8 cellular contexts compared by ENCODE assay signal in genomic region chr17:58082870-58083490, GRCh38. TPM values are rescaled to one million over a fixed set of nuclear protein-coding genes. Genes with fewer than 3 reads are reported as not detected.
DNase-seq lines count a peak whose midpoint lies in the region; TF ChIP-seq lines count a peak whose summit lies in the region.

Gene DYNLL2 (plus strand): TSS chr17:58083419. CDS start chr17:58087091, 3,672 bp downstream.

- no peaks in the 10 kb centered on the region for H3K9me2 ChIP-seq in SK-N-SH

- 2% methylated on average over 10 of the region's 45 CpGs for WGBS in SK-N-SH (ENCODE audit: low lambda C conversion rate)

- TF ChIP-seq RAD21 in SK-N-SH (IDR thresholded peaks at IDR 0.05; ENCODE audit: low read length) = no peak

- CTCF ChIA-PET in HEK293 (lab: Yijun Ruan, JAX) (no interaction called here), SK-N-SH (lab: Yijun Ruan, JAX) (interaction anchor here (0.7 to 2.6 kb wide), 6 partner anchors 10 to 225 kb away, joined by 3 to 8 read pairs (median 4); no protein-coding TSS in a partner anchor)

- DNase-seq in G401 (ENCODE audit: low spot score) = peak; percentile 91
- peak; percentile 88 for DNase-seq in NAMALWA (ENCODE audit: low spot score)
- peak; percentile 99 for DNase-seq in SK-N-SH
- peak; percentile 92 for DNase-seq in activated naive CD4-positive, alpha-beta T cell treated with anti-CD3 and anti-CD28 coated beads, Interleukin-2, amount 50 U/mL, for 16 hours
- peak; percentile 84 for DNase-seq in globus pallidus (ENCODE audit: low spot score)
- peak in 55 of 56 donors; percentile 44 to 93 (median 83) for DNase-seq in nucleus accumbens (lab: John Stamatoyannopoulos, UW)
- peak; percentile 63 for DNase-seq in superior temporal gyrus (ENCODE audit: extremely low spot score)

- peaks cover 45% of the 10 kb centered on the region for H4K20me1 ChIP-seq in SK-N-SH (ENCODE audit: insufficient read depth)

- no peaks in the 10 kb centered on the region for H3F3A ChIP-seq in SK-N-SH (replicated peaks; ENCODE audit: insufficient read depth)

- no peak; a peak in 1 of 4 replicates for TF ChIP-seq EP300 in SK-N-SH (IDR thresholded peaks at IDR 0.05; ENCODE audit: borderline replicate concordance in 1 of 2, low read depth in 1 of 2, low read length in 1 of 2)

- H3K9ac ChIP-seq in SK-N-SH = peak within 1 kb of the TSS; percentile 88

- in situ Hi-C loops in G401 (cut with HindIII; ENCODE audit: low sequenced_read_pairs) = no loop called here

- TF ChIP-seq CTCF in HEK293 (tag by site-specific recombination; IDR thresholded peaks at IDR 0.05) (no peak), SK-N-SH (IDR thresholded peaks at IDR 0.05) (no peak)

- H3K36me3 ChIP-seq in HEK293 (ENCODE audit: control insufficient read depth in 2 of 2, insufficient read depth in 1 of 2, low read length in 2 of 2) (peaks cover 20 to 33% of the 10 kb centered on the region in 2 experiments), SK-N-SH (replicated peaks in 1 of 2; ENCODE audit: control insufficient read depth in 1 of 2, insufficient read depth in 2 of 2, low read length in 1 of 2) (peaks cover 28 to 30% of the 10 kb centered on the region in 2 experiments)

- H3K4me1 ChIP-seq in HEK293 (ENCODE audit: control insufficient read depth, insufficient read depth, low read length) = peaks cover 19% of the 10 kb centered on the region
- H3K4me1 ChIP-seq in SK-N-SH (ENCODE audit: control insufficient read depth in 1 of 2, insufficient read depth in 2 of 2, low read depth in 1 of 2, low read length in 1 of 2) = peaks cover 18 to 32% of the 10 kb centered on the region in 2 experiments

- H3K9me3 ChIP-seq in HEK293 (ENCODE audit: control insufficient read depth, insufficient read depth, low read depth, low read length) = no peaks in the 10 kb centered on the region
- H3K9me3 ChIP-seq in SK-N-SH = no peaks in the 10 kb centered on the region

- peak within 1 kb of the TSS; percentile 90 for H3K27ac ChIP-seq in HEK293 (ENCODE audit: extremely low read depth, low read depth, low read length)
- peak within 1 kb of the TSS; percentile 48 to 91 for H3K27ac ChIP-seq in SK-N-SH (ENCODE audit: low read depth in 2 of 2, low read length in 1 of 2)

- peaks cover 46% of the 10 kb centered on the region for H3K79me2 ChIP-seq in SK-N-SH (ENCODE audit: insufficient read depth)

- H2AFZ ChIP-seq in SK-N-SH (ENCODE audit: low read depth) = peak within 1 kb of the TSS; percentile 90

- POLR2A ChIA-PET in HEK293 (lab: Yijun Ruan, JAX) = interaction anchor here (0.5 to 5.3 kb wide), 31 partner anchors 9 to 842 kb away, joined by 3 to 101 read pairs (median 5); partner anchors contain the start of genes MRPS23, RNF43, SRSF1 and SUPT4H1
- POLR2A ChIA-PET in SK-N-SH (lab: Yijun Ruan, JAX) = interaction anchor here (0.7 to 4.8 kb wide), 9 partner anchors 33 to 240 kb away, joined by 3 to 40 read pairs (median 5); partner anchors contain the start of genes MRPS23, SRSF1 and VEZF1

- H3K4me3 ChIP-seq in HEK293 (ENCODE audit: low read depth, low read length) (peak within 1 kb of the TSS; percentile 91), SK-N-SH (ENCODE audit: low read depth in 2 of 2, low read length in 1 of 2) (peak within 1 kb of the TSS; percentile 95 to 99)

- H3K27me3 ChIP-seq in SK-N-SH (ENCODE audit: insufficient read depth) = no peaks in the 10 kb centered on the region; the same call in 1 of the 2 replicates

- H3K4me2 ChIP-seq in SK-N-SH = peak within 1 kb of the TSS; percentile 99

TF ChIP-seq in HEK293, 187 proteins besides CTCF, POLR2A, EP300 and RAD21 (continues in another document):
- TF ChIP-seq ZNF311 (tag by site-specific recombination; IDR thresholded peaks at IDR 0.05; ENCODE audit: borderline replicate concordance) = no peak
- TF ChIP-seq ZNF670 (tag by site-specific recombination; IDR thresholded peaks at IDR 0.05; ENCODE audit: low read depth) = no peak
- TF ChIP-seq ZIC2 (tag by site-specific recombination; IDR thresholded peaks at IDR 0.05) = no peak
- TF ChIP-seq HOXC10 (CRISPR knock-in tag; IDR thresholded peaks at IDR 0.05) = no peak
- TF ChIP-seq ZNF785 (tag by site-specific recombination; IDR thresholded peaks at IDR 0.05) = no peak
- TF ChIP-seq ZBTB44 (tag by site-specific recombination; IDR thresholded peaks at IDR 0.05) = no peak
- 0 out of 2 replicates have a peak, but pooled peaks have one; percentile 13 for TF ChIP-seq ZNF629 (tag by site-specific recombination; IDR thresholded peaks at IDR 0.05)
- no peak for TF ChIP-seq ZNF558 (tag by site-specific recombination; IDR thresholded peaks at IDR 0.05)
- no peak for TF ChIP-seq PRDM4 (tag by site-specific recombination; IDR thresholded peaks at IDR 0.05)

TF ChIP-seq in SK-N-SH, 30 proteins besides CTCF, POLR2A, EP300 and RAD21 (continues in another document):
- TF ChIP-seq IRF3 (IDR thresholded peaks at IDR 0.05; ENCODE audit: low read depth, low read length) = no peak
- no peak for TF ChIP-seq SMC3 (IDR thresholded peaks at IDR 0.05; ENCODE audit: low read depth, low read length)
- TF ChIP-seq RXRA (IDR thresholded peaks at IDR 0.05; ENCODE audit: borderline replicate concordance, low read depth) = no peak
- TF ChIP-seq RFX5 (IDR thresholded peaks at IDR 0.05; ENCODE audit: low read length) = no peak
- no peak for TF ChIP-seq NFIC (IDR thresholded peaks at IDR 0.05; ENCODE audit: borderline replicate concordance)
- peak; percentile 78 for TF ChIP-seq REST (IDR thresholded peaks at IDR 0.05; ENCODE audit: low read depth, low read length)
- TF ChIP-seq NRF1 (IDR thresholded peaks at IDR 0.05; ENCODE audit: low read depth, low read length) = no peak
- TF ChIP-seq TCF12 (IDR thresholded peaks at IDR 0.05) = peak; percentile 38; the same call in 1 of the 2 replicates
- no peak for TF ChIP-seq PBX3 (IDR thresholded peaks at IDR 0.05)
- TF ChIP-seq ELF1 (IDR thresholded peaks at IDR 0.05) = no peak
- TF ChIP-seq FOXM1 (IDR thresholded peaks at IDR 0.05; ENCODE audit: low read depth) = peak; percentile 76; the same call in 1 of the 2 replicates
- no peak for TF ChIP-seq JUND (IDR thresholded peaks at IDR 0.05)
- no peak for TF ChIP-seq FOXJ3 (CRISPR knock-in tag; IDR thresholded peaks at IDR 0.05)
- no peak for TF ChIP-seq USF2 (IDR thresholded peaks at IDR 0.05; ENCODE audit: borderline replicate concordance, low read depth, low read length)
- no peak for TF ChIP-seq FOSL2 (IDR thresholded peaks at IDR 0.05; ENCODE audit: borderline replicate concordance, low read depth)
- no peak for TF ChIP-seq RCOR1 (IDR thresholded peaks at IDR 0.05; ENCODE audit: low read length)
- no peak for TF ChIP-seq YY1 (IDR thresholded peaks at IDR 0.05; ENCODE audit: low read depth)

RNA-seq across cellular contexts. Expression of gene DYNLL2, which starts in this region (rescaled TPM):
- total RNA-seq in G401 (2014; rRNA removed; shearing (Covaris generic)) = 10.5 and 11.5 TPM in 2 replicates
- polyA plus RNA-seq in SK-N-SH (2012; rRNA removed) = 27.0 and 27.4 TPM in 2 replicates
- 29.3 TPM in 2 replicates for polyA plus RNA-seq in SK-N-SH (2012; cell fraction: cytosol; rRNA removed)
- polyA plus RNA-seq in SK-N-SH (2012; cell fraction: nucleus; rRNA removed) = 17.1 and 23.7 TPM in 2 replicates

Comparison
In these comparisons a context has a peak if more than half of its experiments do, and no peak if none do; other contexts are left out.
1. Peak in every context shown above with its lines: DNase-seq, H3K4me3 ChIP-seq and H3K27ac ChIP-seq.